22 cellular contexts compared by ENCODE assay signal in genomic region chr6:107106165-107106564, GRCh38.
"Had no signal": no experiment of that assay in that cellular context is flagged by ENCODE, and none has a peak within 500 bp of the region (broad histone marks: within the 10 kb centered on the region; RNA-seq: fewer than 3 reads in every experiment).

No MANE protein-coding gene starts in this region.

- H3K36me3 ChIP-seq: pancreas, right lobe of liver, suprapubic skin, transverse colon, uterus had no signal

- H3K27ac ChIP-seq: body of pancreas, dorsolateral prefrontal cortex, pancreas, right lobe of liver, suprapubic skin, transverse colon, uterus had no signal

- H3K27me3 Mint-ChIP-seq: activated B cell treated with CpG ODN at 0.5 μM for 24 hours; activated CD4-positive, alpha-beta memory T cell treated with anti-CD3 and anti-CD28 coated beads for 36 hours; naive B cell; stimulated activated naive CD8-positive, alpha-beta T cell treated with anti-CD3 and anti-CD28 coated beads, Interleukin-15, amount 100 ng/mL, for 72 hours had no signal

- H3K4me1 Mint-ChIP-seq: stimulated activated naive CD8-positive, alpha-beta T cell treated with anti-CD3 and anti-CD28 coated beads, Interleukin-15, amount 100 ng/mL, for 72 hours had no signal

- H3K9me3 ChIP-seq: body of pancreas, mucosa of descending colon, pancreas, right lobe of liver, suprapubic skin, transverse colon, uterus had no signal

- H3K27me3 ChIP-seq: body of pancreas, dorsolateral prefrontal cortex, pancreas, right lobe of liver, suprapubic skin, transverse colon, uterus had no signal

- H3K27ac Mint-ChIP-seq: activated B cell treated with CpG ODN at 0.5 μM for 24 hours; activated CD4-positive, alpha-beta memory T cell treated with anti-CD3 and anti-CD28 coated beads for 36 hours; stimulated activated naive CD8-positive, alpha-beta T cell treated with anti-CD3 and anti-CD28 coated beads, Interleukin-15, amount 100 ng/mL, for 72 hours; T-helper 2 cell treated with Interferon-gamma antibody and Interleukin-4, amounts not matched to agents 5 μg/mL and 100 μg/mL, for 36 hours had no signal

- H3K9me3 Mint-ChIP-seq: activated B cell treated with CpG ODN at 0.5 μM for 24 hours; activated CD4-positive, alpha-beta memory T cell treated with anti-CD3 and anti-CD28 coated beads for 36 hours; naive B cell; stimulated activated naive CD8-positive, alpha-beta T cell treated with anti-CD3 and anti-CD28 coated beads, Interleukin-15, amount 100 ng/mL, for 72 hours; T-helper 2 cell treated with Interferon-gamma antibody and Interleukin-4, amounts not matched to agents 5 μg/mL and 100 μg/mL, for 36 hours had no signal

- H3K4me1 ChIP-seq: body of pancreas, pancreas, right lobe of liver, suprapubic skin, transverse colon, uterus had no signal

- H3K4me3 Mint-ChIP-seq: activated B cell treated with CpG ODN at 0.5 μM for 24 hours; activated CD4-positive, alpha-beta memory T cell treated with anti-CD3 and anti-CD28 coated beads for 36 hours; stimulated activated naive CD8-positive, alpha-beta T cell treated with anti-CD3 and anti-CD28 coated beads, Interleukin-15, amount 100 ng/mL, for 72 hours; T-helper 2 cell treated with Interferon-gamma antibody and Interleukin-4, amounts not matched to agents 5 μg/mL and 100 μg/mL, for 36 hours had no signal

- H3K4me3 ChIP-seq: body of pancreas, dorsolateral prefrontal cortex, mucosa of descending colon, pancreas, right lobe of liver, suprapubic skin, transverse colon, uterus had no signal

- DNase-seq: activated B cell treated with CpG ODN at 0.5 μM for 24 hours; activated CD4-positive, alpha-beta memory T cell treated with anti-CD3 and anti-CD28 coated beads for 36 hours; activated CD4-positive, alpha-beta T cell treated with anti-CD3 and anti-CD28 coated beads for 4 hours; activated naive CD4-positive, alpha-beta T cell treated with Interleukin-2 at 50 U/mL for 16 hours; activated T-cell treated with anti-CD3 and anti-CD28 coated beads for 4 hours; body of pancreas; caudate nucleus; foreskin melanocyte; head of caudate nucleus; left ventricle myocardium superior; mucosa of descending colon; naive B cell; right lobe of liver; stimulated activated CD4-positive, alpha-beta T cell treated with anti-CD3 and anti-CD28 coated beads, Interleukin-15, amount 100 ng/mL, for 24 hours; stimulated activated CD4-positive, alpha-beta T cell treated with anti-CD3 and anti-CD28 coated beads, Interleukin-4, amount 100 ng/mL, for 1 hour; stimulated activated naive CD8-positive, alpha-beta T cell treated with anti-CD3 and anti-CD28 coated beads, Interleukin-15, amount 100 ng/mL, for 72 hours; transverse colon; uterus had no signal

- H3K36me3 Mint-ChIP-seq: activated CD4-positive, alpha-beta memory T cell treated with anti-CD3 and anti-CD28 coated beads for 36 hours; naive B cell had no signal

- ATAC-seq: body of pancreas; left ventricle myocardium superior; mucosa of descending colon; pancreas; right lobe of liver; stimulated activated naive CD8-positive, alpha-beta T cell treated with anti-CD3 and anti-CD28 coated beads, Interleukin-15, amount 100 ng/mL, for 72 hours had no signal
